Comparison of ENCODE assay signal across 20 cellular contexts in the genomic region with DNA sequence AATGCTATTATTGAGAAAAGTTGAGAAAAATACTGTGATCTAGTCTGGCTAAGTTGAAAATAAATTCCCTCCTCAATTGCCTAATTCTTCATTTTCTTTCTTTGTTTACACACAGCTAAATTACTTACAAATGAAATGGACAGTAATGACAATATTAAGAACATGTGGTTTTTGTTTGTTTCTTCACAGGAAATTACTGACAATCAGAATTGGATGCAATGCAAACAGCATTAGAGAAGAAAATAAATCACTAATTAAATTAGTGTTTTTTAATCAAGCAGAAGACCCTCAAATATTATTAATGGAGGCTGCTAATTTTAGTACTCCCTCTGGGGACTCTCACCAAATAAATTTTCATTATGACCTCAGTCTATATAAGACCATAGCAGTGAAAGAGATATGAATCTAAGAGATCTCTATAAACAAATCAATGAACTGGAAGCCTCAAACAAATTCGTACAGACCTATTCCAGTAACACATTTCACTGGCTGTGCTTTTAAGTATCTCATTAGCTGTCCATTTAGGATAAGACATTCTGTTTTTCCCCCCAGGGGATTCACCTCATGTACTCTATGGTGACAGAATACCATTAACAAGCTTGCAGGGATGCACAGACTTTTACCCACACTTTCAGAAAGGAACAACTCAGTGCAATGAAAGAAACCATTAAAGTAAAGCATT.
A peak's percentile ranks its signal among the peaks of the same experiment; 100 is the strongest.
DNase-seq lines count a peak whose midpoint lies in the region; ATAC-seq lines count a peak whose summit lies in the region.
"Had no signal": no experiment of that assay in that cellular context is flagged by ENCODE, and none has a peak within 500 bp of the region (broad histone marks: within the 10 kb centered on the region; RNA-seq: fewer than 3 reads in every experiment).

No MANE protein-coding gene starts in this region.

- no peak overlapping the region for H2BK12ac ChIP-seq in neuronal stem cell (ENCODE audit: low read length)

- H3K4me3 ChIP-seq in neuronal stem cell (ENCODE audit: low read length in 2 of 2), result no peak overlapping the region
- H3K4me3 ChIP-seq: ascending aorta, HAP-1, heart left ventricle, PC-9, smooth muscle cell had no signal

- no peak overlapping the region for H4K91ac ChIP-seq in neuronal stem cell (ENCODE audit: low read depth, low read length, poor library complexity)

- no peak overlapping the region for H3K4ac ChIP-seq in neuronal stem cell (ENCODE audit: low read length)

- WGBS in neuronal stem cell (ENCODE audit: extremely low coverage in 2 of 2, insufficient read length in 2 of 2, insufficient replicate concordance in 1 of 2), 2 donors, result no CpG with 5 or more reads among the region's 1 CpG

- H3K27me3 ChIP-seq in neuronal stem cell (ENCODE audit: control insufficient read depth in 3 of 3, insufficient read depth in 3 of 3, low read depth in 1 of 3, low read length in 3 of 3), result no peaks in the 10 kb centered on the region
- H3K27me3 ChIP-seq: ascending aorta, heart left ventricle had no signal

- H3K4me1 ChIP-seq in neuronal stem cell (ENCODE audit: control insufficient read depth in 2 of 2, insufficient read depth in 1 of 2, low read depth in 1 of 2, low read length in 2 of 2), result peaks cover 0 to 3% of the 10 kb centered on the region in 2 donors
- H3K4me1 ChIP-seq: ascending aorta, HAP-1, heart left ventricle had no signal

- H3K9me3 ChIP-seq in neuronal stem cell (replicated peaks in 1 of 2; ENCODE audit: control insufficient read depth in 2 of 2, insufficient read depth in 1 of 2, low read depth in 1 of 2, low read length in 2 of 2), result no peaks in the 10 kb centered on the region
- H3K9me3 ChIP-seq: ascending aorta, HAP-1 had no signal

- H3K9ac ChIP-seq in neuronal stem cell (ENCODE audit: low read depth, low read length, poor library complexity), result no peak overlapping the region

- H2BK5ac ChIP-seq in neuronal stem cell (ENCODE audit: low read length), result no peak overlapping the region

- no peak overlapping the region for H3K27ac ChIP-seq in neuronal stem cell (replicated peaks; ENCODE audit: low read length)
- H3K27ac ChIP-seq: ascending aorta, heart left ventricle, PC-9 had no signal

- H2BK15ac ChIP-seq in neuronal stem cell (ENCODE audit: low read length), result no peak overlapping the region

- H3K79me1 ChIP-seq in neuronal stem cell (ENCODE audit: low read depth, low read length), result no peaks in the 10 kb centered on the region

- H2BK120ac ChIP-seq in neuronal stem cell (ENCODE audit: low read depth, low read length), result no peak overlapping the region

- no peak overlapping the region for H2AFZ ChIP-seq in neuronal stem cell (ENCODE audit: low read length)
- H2AFZ ChIP-seq: PC-9 had no signal

- peak; percentile 5 for DNase-seq in NCI-H1048 (lab: John Stamatoyannopoulos, UW)
- peak; percentile 53 for DNase-seq in NCI-H2081 treated with DMSO at 0.1 percent for 48 hours (lab: John Stamatoyannopoulos, UW)
- peak; percentile 80 for DNase-seq in SK-N-DZ (ENCODE audit: low spot score)
- DNase-seq in neuronal stem cell (ENCODE audit: low spot score), result peak; percentile 4
- DNase-seq in DMS114 treated with DMSO at 0.1 percent for 48 hours (lab: John Stamatoyannopoulos, UW; ENCODE audit: unreplicated experiment), result no peak
- DNase-seq in T-helper 9 cell, result no peak
- DNase-seq: activated CD4-positive, alpha-beta T cell treated with anti-CD3 and anti-CD28 coated beads for 4 hours; activated naive CD4-positive, alpha-beta T cell treated with anti-CD3 and anti-CD28 coated beads for 36 hours; AML-193; cerebellar nuclear complex; effector CD4-positive, alpha-beta T cell; heart left ventricle; naive thymus-derived CD8-positive, alpha-beta T cell; NCI-H510A treated with DMSO at 0.1 percent for 48 hours; PC-9; stimulated activated CD4-positive, alpha-beta T cell treated with anti-CD3 and anti-CD28 coated beads, Interleukin-4, amount 100 ng/mL, for 24 hours had no signal

- no peak overlapping the region for H3K4me2 ChIP-seq in neuronal stem cell (ENCODE audit: insufficient read depth, low read length, poor library complexity, severe bottlenecking)
- H3K4me2 ChIP-seq: PC-9, smooth muscle cell had no signal

- no peak overlapping the region for H2AK5ac ChIP-seq in neuronal stem cell (ENCODE audit: low read depth, low read length)

- H3K23ac ChIP-seq in neuronal stem cell (ENCODE audit: low read depth, low read length, poor library complexity), result no peak overlapping the region

- no peak overlapping the region for H3K18ac ChIP-seq in neuronal stem cell (ENCODE audit: low read length)

- H3K14ac ChIP-seq in neuronal stem cell (ENCODE audit: low read length), result no peak overlapping the region

- H4K8ac ChIP-seq in neuronal stem cell (ENCODE audit: low read depth, low read length), result no peak overlapping the region

- no peak for ATAC-seq in GM21381 (IDR thresholded peaks at IDR 0.05; ENCODE audit: unreplicated experiment)
- ATAC-seq: heart left ventricle; naive thymus-derived CD8-positive, alpha-beta T cell had no signal

- H3K36me3 ChIP-seq in neuronal stem cell (replicated peaks in 1 of 2; ENCODE audit: control insufficient read depth in 2 of 2, insufficient read depth in 2 of 2, low read length in 2 of 2), result no peaks in the 10 kb centered on the region
- H3K36me3 ChIP-seq: ascending aorta, HAP-1, heart left ventricle had no signal

Comparison
In these comparisons a context has a peak if more than half of its experiments do, and no peak if none do; other contexts are left out.
1. DNase-seq: peak in NCI-H1048 (single experiment), NCI-H2081 treated with DMSO at 0.1 percent for 48 hours (single experiment), SK-N-DZ (single experiment) and neuronal stem cell (single experiment); none in DMS114 treated with DMSO at 0.1 percent for 48 hours (single experiment) and T-helper 9 cell (single experiment).